ENCODE assay signal across 8 cellular contexts in the genomic region with DNA sequence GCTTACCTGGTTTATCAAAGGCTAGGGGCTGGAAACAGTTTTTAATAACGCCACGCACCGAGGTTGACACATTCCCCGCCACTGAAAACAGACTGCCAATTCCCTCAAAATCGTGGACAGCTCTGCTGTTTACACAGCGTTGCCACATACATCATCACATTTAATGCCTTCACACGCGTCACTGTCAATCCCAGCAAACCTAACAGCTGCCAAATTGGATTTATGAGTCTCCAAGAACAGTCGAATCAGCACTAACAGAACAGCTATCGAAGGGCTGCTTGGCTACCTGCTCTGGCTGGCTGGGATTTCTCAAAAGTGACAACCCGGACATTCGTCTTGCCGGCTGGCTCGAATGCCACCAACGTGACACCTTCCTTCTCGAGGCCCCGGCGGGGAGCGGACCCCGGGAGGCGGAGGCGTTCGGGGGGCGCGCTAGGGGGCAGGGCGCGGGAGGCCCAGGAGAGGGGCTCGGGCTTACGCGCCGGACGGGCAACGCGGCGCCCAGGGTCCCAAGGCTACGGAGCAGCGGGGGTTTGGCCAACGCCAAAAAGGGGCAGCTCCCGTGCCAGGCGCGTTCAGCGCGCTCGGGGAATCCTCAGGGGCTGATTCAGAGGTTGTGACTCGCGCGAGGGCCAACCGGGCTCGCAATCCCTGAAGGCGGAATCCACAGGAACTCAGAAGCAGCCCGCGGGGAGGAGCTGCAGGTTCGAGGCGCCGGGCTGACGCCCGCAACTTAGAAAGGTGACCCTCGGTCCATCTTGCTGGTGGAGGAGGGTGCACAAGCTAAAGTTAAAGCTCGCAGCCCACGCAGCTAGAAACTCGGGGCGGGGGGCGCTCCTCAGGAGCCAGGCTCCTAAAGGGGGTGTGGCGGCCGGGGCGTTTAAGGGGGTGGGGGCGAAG. TPM values are rescaled to one million over a fixed set of nuclear protein-coding genes. Genes with fewer than 3 reads are reported as not detected.
DNase-seq lines count a peak whose midpoint lies in the region; ATAC-seq, FAIRE-seq and TF ChIP-seq lines count a peak whose summit lies in the region.

No MANE protein-coding gene starts in this region.

- TF ChIP-seq CTCF in astrocyte (IDR thresholded peaks at IDR 0.05; ENCODE audit: insufficient read depth, low read depth, low read length): no peak
- TF ChIP-seq CTCF in hepatocyte (IDR thresholded peaks at IDR 0.05; ENCODE audit: poor library complexity): no peak

- no peaks in the 10 kb centered on the region for H3K36me3 ChIP-seq in astrocyte (ENCODE audit: insufficient read depth, low read length)
- H3K36me3 ChIP-seq in hepatocyte (replicated peaks; ENCODE audit: insufficient read depth, low read depth): no peaks in the 10 kb centered on the region

- peak overlapping the region; percentile 86 for H3K4me2 ChIP-seq in astrocyte (ENCODE audit: low read length)
- H3K4me2 ChIP-seq in hepatocyte: peak overlapping the region; percentile 89

- H3K36me3 Mint-ChIP-seq in astrocyte (ENCODE audit: low read depth, unreplicated experiment): no peaks in the 10 kb centered on the region

- H3K27me3 ChIP-seq in astrocyte (ENCODE audit: insufficient read depth, low read length) (no peaks in the 10 kb centered on the region), hepatocyte (no peaks in the 10 kb centered on the region)

- 2% methylated on average over 57 of the region's 67 CpGs for WGBS in hepatocyte (ENCODE audit: low lambda C conversion rate, missing lambda C conversion rate)

- peak overlapping the region; percentile 37 for H3K27ac ChIP-seq in astrocyte (ENCODE audit: low read depth, low read length)
- H3K27ac ChIP-seq in hepatocyte: peak overlapping the region; percentile 85

- ATAC-seq in HG03342 (IDR thresholded peaks at IDR 0.05; ENCODE audit: unreplicated experiment): no peak
- no peak for ATAC-seq in HG03378 (IDR thresholded peaks at IDR 0.05; ENCODE audit: unreplicated experiment)

- peak; percentile 35 for DNase-seq in G401 (ENCODE audit: low spot score)
- DNase-seq in RKO (ENCODE audit: low spot score): peak; percentile 78
- no peak for DNase-seq in astrocyte (ENCODE audit: low read depth)
- peak; percentile 77 for DNase-seq in hepatocyte (ENCODE audit: low spot score)
- peak; percentile 85 for DNase-seq in posterior vena cava (ENCODE audit: low spot score)
- DNase-seq in HTR-8/SVneo (ENCODE audit: insufficient read length, low spot score): no peak

- peak overlapping the region; percentile 75 for H3K9ac ChIP-seq in astrocyte (ENCODE audit: low read length)

- H3K4me1 ChIP-seq in astrocyte (ENCODE audit: insufficient read depth, low read length) (peaks cover 8% of the 10 kb centered on the region), hepatocyte (ENCODE audit: insufficient read depth) (peaks cover 5% of the 10 kb centered on the region)

- H3K9me3 Mint-ChIP-seq in astrocyte (ENCODE audit: unreplicated experiment): no peaks in the 10 kb centered on the region

- H3K79me2 ChIP-seq in astrocyte (ENCODE audit: insufficient read depth, low read length) (peaks cover 20% of the 10 kb centered on the region), hepatocyte (peaks cover 46% of the 10 kb centered on the region)

- intact Hi-C loops in posterior vena cava (cut with DNase I): no loop called here

- H3K27ac Mint-ChIP-seq in astrocyte (ENCODE audit: unreplicated experiment): peak overlapping the region; percentile 34

- H3K4me3 ChIP-seq in astrocyte (ENCODE audit: insufficient read depth, low read depth, low read length): peak overlapping the region; percentile 71
- peak overlapping the region; percentile 85 for H3K4me3 ChIP-seq in hepatocyte

- H4K20me1 ChIP-seq in astrocyte (ENCODE audit: insufficient read depth, low read length) (peaks cover 27% of the 10 kb centered on the region), hepatocyte (ENCODE audit: insufficient read depth, poor library complexity, severe bottlenecking) (no peaks in the 10 kb centered on the region)

- no peaks in the 10 kb centered on the region for H3K9me2 ChIP-seq in hepatocyte (replicated peaks; ENCODE audit: insufficient read depth)

- peak overlapping the region; percentile 85 for H3K4me3 Mint-ChIP-seq in astrocyte (ENCODE audit: unreplicated experiment)

- in situ Hi-C loops in G401 (cut with HindIII; ENCODE audit: low sequenced_read_pairs): no loop called here

- FAIRE-seq in astrocyte (lab: Jason Lieb, UNC) (no peak), HTR-8/SVneo (lab: Jason Lieb, UNC) (no peak)

- no peaks in the 10 kb centered on the region for H3K27me3 Mint-ChIP-seq in astrocyte (ENCODE audit: low read depth, unreplicated experiment)

- peaks cover 25% of the 10 kb centered on the region for H3K4me1 Mint-ChIP-seq in astrocyte (ENCODE audit: low read depth, unreplicated experiment)

- H2AFZ ChIP-seq in astrocyte (ENCODE audit: low read depth, low read length) (peak overlapping the region; percentile 79), hepatocyte (peak overlapping the region; percentile 19)

- H3K9me3 ChIP-seq in astrocyte (ENCODE audit: insufficient read depth, low read depth, low read length) (no peaks in the 10 kb centered on the region), hepatocyte (ENCODE audit: low read depth) (no peaks in the 10 kb centered on the region)

RNA-seq across cellular contexts. Expression of a gene that starts 1.2 kb away (rescaled TPM):
- total RNA-seq in G401 (2014; rRNA removed; shearing (Covaris generic)): 20.1 and 23.5 TPM in 2 replicates
- 21.0 and 22.5 TPM in 2 replicates for total RNA-seq in astrocyte
- 26.2 and 33.4 TPM in 2 replicates for total RNA-seq in hepatocyte
- polyA plus RNA-seq in hepatocyte: 11.4 and 15.1 TPM in 2 replicates
- total RNA-seq in posterior vena cava: 10 to 100 TPM; 24.4 to 31.2 TPM

RNA-seq across cellular contexts. Expression of a gene that starts 36.7 kb away (rescaled TPM):
- total RNA-seq in G401 (2014; rRNA removed; shearing (Covaris generic)): 13.7 and 18.7 TPM in 2 replicates
- total RNA-seq in astrocyte (12.2 and 12.6 TPM in 2 replicates), hepatocyte (11.0 and 11.4 TPM in 2 replicates), posterior vena cava (10 to 100 TPM; 25.9 to 28.9 TPM)
- 8.8 and 11.6 TPM in 2 replicates for polyA plus RNA-seq in hepatocyte

Comparison
In these comparisons a context has a peak if more than half of its experiments do, and no peak if none do; other contexts are left out.
1. DNase-seq: peak in G401 (single experiment), RKO (single experiment), hepatocyte (single experiment) and posterior vena cava (single experiment); none in astrocyte (single experiment) and HTR-8/SVneo (single experiment).